19 cellular contexts compared by ENCODE assay signal in the genomic region with DNA sequence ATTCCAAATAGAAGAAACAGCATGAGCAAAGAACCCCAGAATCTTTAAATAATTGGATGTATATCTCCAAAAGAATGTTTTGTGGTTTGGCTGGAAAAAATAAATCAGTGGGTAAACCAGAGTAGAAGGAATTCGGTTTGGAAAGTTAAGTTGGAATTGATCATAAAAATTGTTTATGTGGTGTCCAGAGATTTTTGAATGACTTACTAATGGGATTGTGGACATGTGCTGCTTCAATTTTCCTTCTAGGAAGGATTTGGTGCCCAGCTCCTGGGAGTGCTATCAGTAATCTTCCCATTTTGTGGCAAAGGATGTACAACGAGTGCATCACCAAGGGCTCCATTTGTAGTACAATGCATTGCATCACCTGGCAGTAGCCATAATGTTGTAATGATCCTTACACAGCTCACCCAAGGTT.
DNase-seq lines count a peak whose midpoint lies in the region; ATAC-seq and TF ChIP-seq lines count a peak whose summit lies in the region.
"Had no signal": no experiment of that assay in that cellular context is flagged by ENCODE, and none has a peak within 500 bp of the region (broad histone marks: within the 10 kb centered on the region; RNA-seq: fewer than 3 reads in every experiment).

No MANE protein-coding gene starts in this region.

- H3K27me3 Mint-ChIP-seq in activated T-helper 17 cell treated with anti-CD3 and anti-CD28 coated beads, Interleukin-2, amount 50 U/mL, for 72 hours: peaks cover 3% of the 10 kb centered on the region
- H3K27me3 Mint-ChIP-seq: B cell; CD4-positive, alpha-beta memory T cell had no signal

- no peak overlapping the region for H3K4me3 Mint-ChIP-seq in activated T-helper 17 cell treated with anti-CD3 and anti-CD28 coated beads, Interleukin-2, amount 50 U/mL, for 72 hours
- H3K4me3 Mint-ChIP-seq: B cell; CD4-positive, alpha-beta memory T cell; T-helper 17 cell had no signal

- no peaks in the 10 kb centered on the region for H3K4me1 Mint-ChIP-seq in activated T-helper 17 cell treated with anti-CD3 and anti-CD28 coated beads, Interleukin-2, amount 50 U/mL, for 72 hours
- H3K4me1 Mint-ChIP-seq: B cell, T-helper 17 cell had no signal

- H3K9me3 Mint-ChIP-seq in activated T-helper 17 cell treated with anti-CD3 and anti-CD28 coated beads, Interleukin-2, amount 50 U/mL, for 72 hours: peaks cover 4% of the 10 kb centered on the region

- DNase-seq in AG10803 (ENCODE audit: low read depth) (peak; percentile 96), GM04504 (ENCODE audit: low read depth) (peak; percentile 84), amniotic epithelial cell (ENCODE audit: low read depth) (peak; percentile 70), foreskin fibroblast (peak; percentile 38 to 54), NCI-H2029 treated with DMSO at 0.1 percent for 48 hours (lab: John Stamatoyannopoulos, UW) (no peak), SIG-M5 (lab: John Stamatoyannopoulos, UW) (no peak)
- DNase-seq: CD4-positive, alpha-beta memory T cell; DND-41; H7; KBM-7; NCI-H1105; NCI-H1694 treated with DMSO at 0.1 percent for 48 hours; NCI-H2171; NCI-H774; T-helper 17 cell had no signal

- H3K4me3 ChIP-seq in AG10803 (ENCODE audit: low read length): no peak overlapping the region
- H3K4me3 ChIP-seq in foreskin fibroblast (ENCODE audit: low read depth in 1 of 2, low read length in 2 of 2): no peak overlapping the region

- no peaks in the 10 kb centered on the region for H3K36me3 Mint-ChIP-seq in activated T-helper 17 cell treated with anti-CD3 and anti-CD28 coated beads, Interleukin-2, amount 50 U/mL, for 72 hours (ENCODE audit: low read depth)
- H3K36me3 Mint-ChIP-seq: CD4-positive, alpha-beta memory T cell had no signal

- no peak for ATAC-seq in HG02870 (IDR thresholded peaks at IDR 0.05; ENCODE audit: unreplicated experiment)
- no peak for ATAC-seq in activated T-helper 17 cell treated with anti-CD3 and anti-CD28 coated beads, Interleukin-2, amount 50 U/mL, for 72 hours (replicated peaks)
- ATAC-seq: Right ventricle myocardium inferior, T-helper 17 cell had no signal

- H3K27ac Mint-ChIP-seq in activated T-helper 17 cell treated with anti-CD3 and anti-CD28 coated beads, Interleukin-2, amount 50 U/mL, for 72 hours: no peak overlapping the region
- H3K27ac Mint-ChIP-seq: B cell; CD4-positive, alpha-beta memory T cell; T-helper 17 cell had no signal

- no peak for TF ChIP-seq CTCF in AG10803 (conservative IDR thresholded peaks at IDR 0.05; ENCODE audit: low read length)
- no peak for TF ChIP-seq CTCF in foreskin fibroblast (IDR thresholded peaks at IDR 0.05; ENCODE audit: low read depth, low read length)

Comparison
In these comparisons a context has a peak if more than half of its experiments do, and no peak if none do; other contexts are left out.
1. DNase-seq: peak in AG10803 (single experiment), GM04504 (single experiment), amniotic epithelial cell (single experiment) and foreskin fibroblast (2 of 2); none in NCI-H2029 treated with DMSO at 0.1 percent for 48 hours (single experiment) and SIG-M5 (single experiment).